ENCODE assay signal across 22 cellular contexts in the genomic region with DNA sequence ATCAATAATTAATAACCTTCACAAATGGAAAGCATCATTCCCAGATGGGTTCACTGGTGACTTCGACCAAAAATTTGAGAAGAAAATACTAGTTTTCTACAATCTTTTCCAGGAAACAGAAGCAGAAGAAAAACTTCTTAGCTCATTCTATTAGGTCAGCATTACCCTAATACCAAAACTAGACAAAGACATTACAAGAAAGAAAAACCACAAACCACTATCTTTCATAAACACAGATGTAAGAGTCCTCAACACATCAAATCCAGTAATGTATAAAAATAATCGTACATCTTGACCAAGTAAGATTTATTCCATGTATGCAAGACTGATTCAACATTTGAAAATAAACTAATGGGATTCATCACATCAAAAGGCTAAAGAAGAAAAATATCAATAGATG.
DNase-seq lines count a peak whose midpoint lies in the region; FAIRE-seq and TF ChIP-seq lines count a peak whose summit lies in the region.
"Had no signal": no experiment of that assay in that cellular context is flagged by ENCODE, and none has a peak within 500 bp of the region (broad histone marks: within the 10 kb centered on the region; RNA-seq: fewer than 3 reads in every experiment).

No MANE protein-coding gene starts in this region.

- H3K4me1 Mint-ChIP-seq in activated CD4-positive, alpha-beta T cell treated with anti-CD3 and anti-CD28 coated beads, Interleukin-2, amount 10 ng/mL, durations not matched to agents 24 days and 14 days = peaks cover 32% of the 10 kb centered on the region
- H3K4me1 Mint-ChIP-seq in activated CD4-positive, alpha-beta memory T cell treated with anti-CD3 and anti-CD28 coated beads, Interleukin-2, amount 10 ng/mL, durations not matched to agents 7 days and 5 days = peaks cover 34% of the 10 kb centered on the region
- H3K4me1 Mint-ChIP-seq in H9 = peaks cover 4 to 5% of the 10 kb centered on the region in 2 experiments

- H3K9me3 ChIP-seq in smooth muscle cell (replicated peaks; ENCODE audit: low read depth) = no peaks in the 10 kb centered on the region
- no peaks in the 10 kb centered on the region for H3K9me3 ChIP-seq in H9 (ENCODE audit: control insufficient read depth, low read depth, low read length)
- H3K9me3 ChIP-seq in sigmoid colon = no peaks in the 10 kb centered on the region
- H3K9me3 ChIP-seq: BLaER1, heart right ventricle, thyroid gland had no signal

- no peak for DNase-seq in activated CD4-positive, alpha-beta T cell treated with anti-CD3 and anti-CD28 coated beads, Interleukin-2, amount 10 ng/mL, durations not matched to agents 24 days and 14 days
- DNase-seq in activated CD4-positive, alpha-beta T cell treated with anti-CD3 and anti-CD28 coated beads for 1 hour = no peak
- no peak for DNase-seq in H54 (ENCODE audit: insufficient read length, low spot score)
- no peak for DNase-seq in activated CD4-positive, alpha-beta memory T cell treated with anti-CD3 and anti-CD28 coated beads, Interleukin-2, amount 10 ng/mL, durations not matched to agents 7 days and 5 days
- DNase-seq in smooth muscle cell (lab: John Stamatoyannopoulos, UW; ENCODE audit: unreplicated experiment) = no peak
- no peak for DNase-seq in H9
- no peak for DNase-seq in HK-2 (ENCODE audit: unreplicated experiment)
- no peak for DNase-seq in sigmoid colon
- DNase-seq: activated CD4-positive, alpha-beta T cell treated with anti-CD3 and anti-CD28 coated beads for 48 hours; heart right ventricle; kidney; mammary epithelial cell; naive thymus-derived CD8-positive, alpha-beta T cell; NCI-H2029 treated with DMSO at 0.1 percent for 48 hours; NCI-H510A treated with DMSO at 0.1 percent for 48 hours; thyroid gland had no signal

- peak overlapping the region; percentile 70 for H3K4me2 ChIP-seq in smooth muscle cell
- no peak overlapping the region for H3K4me2 ChIP-seq in H9 (ENCODE audit: insufficient read depth, insufficient read length, low read length)
- H3K4me2 ChIP-seq: BLaER1 had no signal

- TF ChIP-seq POLR2A in H54 (IDR thresholded peaks at IDR 0.05; ENCODE audit: low read depth, low read length) = no peak
- TF ChIP-seq POLR2A in sigmoid colon (IDR thresholded peaks at IDR 0.05) = no peak

- H2BK5ac ChIP-seq in H9 (ENCODE audit: insufficient read length, low read length) = no peak overlapping the region

- H3K4me3 Mint-ChIP-seq in activated CD4-positive, alpha-beta T cell treated with anti-CD3 and anti-CD28 coated beads, Interleukin-2, amount 10 ng/mL, durations not matched to agents 24 days and 14 days = peak overlapping the region; percentile 16
- H3K4me3 Mint-ChIP-seq in activated CD4-positive, alpha-beta memory T cell treated with anti-CD3 and anti-CD28 coated beads, Interleukin-2, amount 10 ng/mL, durations not matched to agents 7 days and 5 days = no peak overlapping the region
- no peak overlapping the region for H3K4me3 Mint-ChIP-seq in H9

- intact Hi-C loops in activated CD4-positive, alpha-beta T cell treated with anti-CD3 and anti-CD28 coated beads, Interleukin-2, amount 10 ng/mL, durations not matched to agents 24 days and 14 days (cut with micrococcal nuclease) = loop anchor here (2.0 kb wide), 1 partner anchor 15 kb away; no protein-coding TSS in a partner anchor
- intact Hi-C loops in sigmoid colon (cut with DNase I) = no loop called here

- H4K5ac ChIP-seq in H9 (ENCODE audit: insufficient read length, low read depth, low read length) = no peak overlapping the region

- no peaks in the 10 kb centered on the region for H3K27me3 Mint-ChIP-seq in activated CD4-positive, alpha-beta T cell treated with anti-CD3 and anti-CD28 coated beads, Interleukin-2, amount 10 ng/mL, durations not matched to agents 24 days and 14 days
- peaks cover 3% of the 10 kb centered on the region for H3K27me3 Mint-ChIP-seq in activated CD4-positive, alpha-beta memory T cell treated with anti-CD3 and anti-CD28 coated beads, Interleukin-2, amount 10 ng/mL, durations not matched to agents 7 days and 5 days
- no peaks in the 10 kb centered on the region for H3K27me3 Mint-ChIP-seq in H9 (ENCODE audit: low read depth)
- H3K27me3 Mint-ChIP-seq: IgD-negative memory B cell, progenitor cell of endocrine pancreas had no signal

- no peak overlapping the region for H4K8ac ChIP-seq in H9 (replicated peaks; ENCODE audit: insufficient read length, low read depth, low read length)

- H3T11ph ChIP-seq in H9 (ENCODE audit: low read length) = no peak overlapping the region

- no peak for TF ChIP-seq CTCF in smooth muscle cell (IDR thresholded peaks at IDR 0.05; ENCODE audit: borderline replicate concordance, insufficient read depth, poor library complexity, severe bottlenecking)
- TF ChIP-seq CTCF in H9 (conservative IDR thresholded peaks at IDR 0.05) = no peak
- TF ChIP-seq CTCF in sigmoid colon (IDR thresholded peaks at IDR 0.05) = no peak

- H2BK20ac ChIP-seq in H9 (ENCODE audit: low read depth, low read length, poor library complexity, severe bottlenecking) = no peak overlapping the region

- peaks cover 25% of the 10 kb centered on the region for H3K36me3 Mint-ChIP-seq in activated CD4-positive, alpha-beta T cell treated with anti-CD3 and anti-CD28 coated beads, Interleukin-2, amount 10 ng/mL, durations not matched to agents 24 days and 14 days (ENCODE audit: low read depth)
- peaks cover 8% of the 10 kb centered on the region for H3K36me3 Mint-ChIP-seq in activated CD4-positive, alpha-beta memory T cell treated with anti-CD3 and anti-CD28 coated beads, Interleukin-2, amount 10 ng/mL, durations not matched to agents 7 days and 5 days (ENCODE audit: low read depth)
- peaks cover 0 to 13% (median 3%) of the 10 kb centered on the region in 3 experiments; a peak in 3 of 7 replicates for H3K36me3 Mint-ChIP-seq in H9 (ENCODE audit: insufficient read depth in 1 of 3, low read depth in 3 of 3)
- H3K36me3 Mint-ChIP-seq: naive thymus-derived CD8-positive, alpha-beta T cell had no signal

- peak overlapping the region; percentile 43 for H3K27ac Mint-ChIP-seq in activated CD4-positive, alpha-beta T cell treated with anti-CD3 and anti-CD28 coated beads, Interleukin-2, amount 10 ng/mL, durations not matched to agents 24 days and 14 days
- peak overlapping the region; percentile 37 for H3K27ac Mint-ChIP-seq in activated CD4-positive, alpha-beta memory T cell treated with anti-CD3 and anti-CD28 coated beads, Interleukin-2, amount 10 ng/mL, durations not matched to agents 7 days and 5 days
- no peak overlapping the region for H3K27ac Mint-ChIP-seq in H9
- H3K27ac Mint-ChIP-seq: IgD-negative memory B cell had no signal

- H3K9me3 Mint-ChIP-seq in activated CD4-positive, alpha-beta T cell treated with anti-CD3 and anti-CD28 coated beads, Interleukin-2, amount 10 ng/mL, durations not matched to agents 24 days and 14 days = peaks cover 7% of the 10 kb centered on the region
- H3K9me3 Mint-ChIP-seq in activated CD4-positive, alpha-beta memory T cell treated with anti-CD3 and anti-CD28 coated beads, Interleukin-2, amount 10 ng/mL, durations not matched to agents 7 days and 5 days = peaks cover 2% of the 10 kb centered on the region
- peaks cover 6 to 7% of the 10 kb centered on the region in 2 experiments for H3K9me3 Mint-ChIP-seq in H9
- H3K9me3 Mint-ChIP-seq: IgD-negative memory B cell had no signal

- no peak overlapping the region for H3K23ac ChIP-seq in H9 (ENCODE audit: insufficient read length, low read depth, low read length)

- H3K27ac ChIP-seq in smooth muscle cell (ENCODE audit: low read depth) = peak overlapping the region; percentile 72
- no peak overlapping the region for H3K27ac ChIP-seq in H9 (ENCODE audit: insufficient read length, low read depth, low read length)
- no peak overlapping the region for H3K27ac ChIP-seq in sigmoid colon
- H3K27ac ChIP-seq: BLaER1, cardiac muscle cell, HL-60, skin epidermis, thyroid gland had no signal

- H3K56ac ChIP-seq in H9 (ENCODE audit: insufficient read length, low read depth, low read length) = no peak overlapping the region

- H4K91ac ChIP-seq in H9 (ENCODE audit: insufficient read length, low read depth, low read length) = no peak overlapping the region

- no peak overlapping the region for H3K18ac ChIP-seq in H9 (ENCODE audit: insufficient read length, low read depth, low read length)

- no peaks in the 10 kb centered on the region for H3K79me1 ChIP-seq in H9 (ENCODE audit: insufficient read depth, low read depth, low read length, poor library complexity, severe bottlenecking)

- H3K9ac ChIP-seq in smooth muscle cell (ENCODE audit: low read depth) = no peak overlapping the region
- H3K9ac ChIP-seq in H9 (ENCODE audit: extremely low read depth, insufficient read length, low read length) = no peak overlapping the region
- H3K9ac ChIP-seq: BLaER1 had no signal

- 45% methylated on average over 2 of the region's 2 CpGs for WGBS in smooth muscle cell (ENCODE audit: low lambda C conversion rate)
- WGBS in H9 (ENCODE audit: extremely low coverage, insufficient read length, low lambda C conversion rate) = no CpG with 5 or more reads among the region's 2 CpGs
- 57 to 77% methylated on average over 2 of the region's 2 CpGs for WGBS in sigmoid colon, 2 donors

- H2AK5ac ChIP-seq in H9 (ENCODE audit: insufficient read length, low read length) = no peak overlapping the region

- TF ChIP-seq EP300 in sigmoid colon (IDR thresholded peaks at IDR 0.05) = no peak

- H3K4me3 ChIP-seq in smooth muscle cell = no peak overlapping the region
- no peak overlapping the region for H3K4me3 ChIP-seq in sigmoid colon
- H3K4me3 ChIP-seq: BLaER1, cardiac muscle cell, heart right ventricle, skin epidermis, thyroid gland had no signal

- H3K4ac ChIP-seq in H9 (ENCODE audit: low read depth, low read length) = no peak overlapping the region

- no peaks in the 10 kb centered on the region for H3K36me3 ChIP-seq in smooth muscle cell (ENCODE audit: low read depth)
- no peaks in the 10 kb centered on the region for H3K36me3 ChIP-seq in sigmoid colon
- H3K36me3 ChIP-seq: BLaER1, cardiac muscle cell, heart right ventricle, thyroid gland had no signal

- peaks cover 46% of the 10 kb centered on the region for H3K79me2 ChIP-seq in smooth muscle cell (ENCODE audit: low read depth)
- no peaks in the 10 kb centered on the region; the same call in 1 of the 2 replicates for H3K79me2 ChIP-seq in H9 (ENCODE audit: insufficient read depth, low read length)

- CTCF ChIA-PET in activated CD4-positive, alpha-beta memory T cell treated with anti-CD3 and anti-CD28 coated beads, Interleukin-2, amount 10 ng/mL, durations not matched to agents 7 days and 5 days (lab: Charles Lee) = interaction anchor here (1.5 kb wide), 1 partner anchor 9 kb away, joined by 4 read pairs; no protein-coding TSS in a partner anchor

- FAIRE-seq in H54 (lab: Jason Lieb, UNC) = peak; percentile 81
- FAIRE-seq: kidney had no signal

- H2BK15ac ChIP-seq in H9 (ENCODE audit: low read depth, low read length) = no peak overlapping the region

- H4K20me1 ChIP-seq in smooth muscle cell (ENCODE audit: low read depth) = no peaks in the 10 kb centered on the region
- H4K20me1 ChIP-seq in H9 (ENCODE audit: control insufficient read depth, insufficient read depth, insufficient read length) = no peaks in the 10 kb centered on the region
- H4K20me1 ChIP-seq: BLaER1 had no signal

- H2BK120ac ChIP-seq in H9 (ENCODE audit: low read depth, low read length, poor library complexity, severe bottlenecking) = no peak overlapping the region

- H3F3A ChIP-seq in smooth muscle cell (ENCODE audit: low read depth) = no peaks in the 10 kb centered on the region

- no peaks in the 10 kb centered on the region for H3K4me1 ChIP-seq in smooth muscle cell (ENCODE audit: low read depth)
- no peaks in the 10 kb centered on the region for H3K4me1 ChIP-seq in H9 (ENCODE audit: insufficient read depth, low read length)
- no peaks in the 10 kb centered on the region for H3K4me1 ChIP-seq in sigmoid colon
- H3K4me1 ChIP-seq: BLaER1, heart right ventricle had no signal

- H2BK12ac ChIP-seq in H9 (ENCODE audit: insufficient read length, low read depth, low read length) = no peak overlapping the region

- peak overlapping the region; percentile 26 for H2AFZ ChIP-seq in smooth muscle cell (ENCODE audit: low read depth)
- no peak overlapping the region for H2AFZ ChIP-seq in H9 (ENCODE audit: low read length)

- POLR2A ChIA-PET in activated CD4-positive, alpha-beta memory T cell treated with anti-CD3 and anti-CD28 coated beads, Interleukin-2, amount 10 ng/mL, durations not matched to agents 7 days and 5 days (lab: Charles Lee) = interaction anchor here (0.6 to 1.3 kb wide), 5 partner anchors 14 to 242 kb away, joined by 3 to 6 read pairs (median 4); no protein-coding TSS in a partner anchor

- no peak overlapping the region for H3K14ac ChIP-seq in H9 (ENCODE audit: insufficient read depth, low read length)

- H3K23me2 ChIP-seq in H9 (ENCODE audit: insufficient read length, low read depth, low read length, poor library complexity, severe bottlenecking) = no peaks in the 10 kb centered on the region

- H3K27me3 ChIP-seq in smooth muscle cell (ENCODE audit: low read depth) (no peaks in the 10 kb centered on the region), H9 (ENCODE audit: insufficient read depth, low read length) (no peaks in the 10 kb centered on the region), sigmoid colon (no peaks in the 10 kb centered on the region)
- H3K27me3 ChIP-seq: BLaER1, cardiac muscle cell, thyroid gland had no signal

Comparison
In these comparisons a context has a peak if more than half of its experiments do, and no peak if none do; other contexts are left out.
1. H3K27ac Mint-ChIP-seq: peak in activated CD4-positive, alpha-beta T cell treated with anti-CD3 and anti-CD28 coated beads, Interleukin-2, amount 10 ng/mL, durations not matched to agents 24 days and 14 days (single experiment) and activated CD4-positive, alpha-beta memory T cell treated with anti-CD3 and anti-CD28 coated beads, Interleukin-2, amount 10 ng/mL, durations not matched to agents 7 days and 5 days (single experiment); none in H9 (0 of 3).